In the genomic region with DNA sequence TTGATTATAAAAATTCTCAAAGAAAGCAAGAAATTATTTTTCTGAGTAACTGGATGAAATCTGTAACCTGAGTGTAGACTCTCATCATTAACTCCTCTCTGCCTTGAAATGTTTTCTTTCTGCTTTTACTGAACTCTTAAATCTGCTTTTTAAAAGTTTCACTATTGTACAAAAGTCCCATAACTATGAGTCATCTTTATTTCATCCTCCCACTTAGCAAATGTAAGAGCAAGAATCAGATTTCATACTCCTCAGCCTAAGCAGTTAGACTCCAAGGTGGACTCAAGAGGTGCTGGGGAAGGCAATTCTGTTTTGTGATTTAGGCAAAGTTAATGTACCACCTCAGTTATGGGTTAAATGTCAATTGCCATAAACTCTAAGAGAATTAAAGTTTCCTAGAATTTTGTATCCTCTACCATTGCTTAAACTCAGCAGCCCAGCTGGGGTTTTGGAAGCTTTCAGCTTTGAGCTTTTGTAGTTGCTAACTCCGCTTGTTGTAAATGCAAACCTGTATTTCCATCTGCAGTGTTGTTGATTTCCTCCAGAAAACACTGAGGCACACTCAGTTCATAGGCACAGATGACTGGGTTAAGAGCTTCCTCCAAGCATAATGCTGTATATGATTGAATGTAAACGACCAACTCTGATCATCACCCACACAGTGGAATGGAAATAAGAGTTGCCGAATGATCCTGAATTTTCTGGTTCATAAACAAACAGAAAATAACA, we compare ENCODE assay signal across 8 cellular contexts.
DNase-seq lines count a peak whose midpoint lies in the region; ATAC-seq and TF ChIP-seq lines count a peak whose summit lies in the region.

No MANE protein-coding gene starts in this region.

- H3K4me1 Mint-ChIP-seq in glutamatergic neuron (ENCODE audit: low read depth, unreplicated experiment): no peaks in the 10 kb centered on the region

- H3K36me3 Mint-ChIP-seq in glutamatergic neuron (ENCODE audit: unreplicated experiment): no peaks in the 10 kb centered on the region

- ATAC-seq in GM21360 (IDR thresholded peaks at IDR 0.05; ENCODE audit: unreplicated experiment): peak; percentile 89
- ATAC-seq in HG03565 (IDR thresholded peaks at IDR 0.05; ENCODE audit: unreplicated experiment): peak; percentile 64

- no peak overlapping the region for H3K27ac Mint-ChIP-seq in glutamatergic neuron (ENCODE audit: unreplicated experiment)

- H3K4me3 Mint-ChIP-seq in glutamatergic neuron (ENCODE audit: unreplicated experiment): no peak overlapping the region

- no peaks in the 10 kb centered on the region for H3K9me3 Mint-ChIP-seq in glutamatergic neuron (ENCODE audit: unreplicated experiment)

- no peaks in the 10 kb centered on the region for H3K27me3 Mint-ChIP-seq in glutamatergic neuron (ENCODE audit: unreplicated experiment)

- TF ChIP-seq CTCF in fibroblast of villous mesenchyme (IDR thresholded peaks at IDR 0.05; ENCODE audit: insufficient read depth, low read depth, low read length) (no peak), glutamatergic neuron (IDR thresholded peaks at IDR 0.05; ENCODE audit: partially characterized antibody, unreplicated experiment) (no peak)

- no peak overlapping the region for H3K4me3 ChIP-seq in fibroblast of villous mesenchyme (ENCODE audit: low read depth, low read length)

- DNase-seq in COLO829 (ENCODE audit: low spot score) (peak; percentile 28), fibroblast of villous mesenchyme (ENCODE audit: low read depth) (peak; percentile 51), germinal center (ENCODE audit: low spot score) (no peak), NCI-H1092 treated with DMSO at 0.1 percent for 48 hours (lab: John Stamatoyannopoulos, UW) (no peak), glutamatergic neuron (no peak)
- no peak for DNase-seq in stimulated activated CD4-positive, alpha-beta T cell treated with anti-CD3 and anti-CD28 coated beads, Interleukin-4, amount 100 ng/mL, for 24 hours

Comparison
In these comparisons a context has a peak if more than half of its experiments do, and no peak if none do; other contexts are left out.
1. DNase-seq: peak in COLO829 (single experiment) and fibroblast of villous mesenchyme (single experiment); none in germinal center (single experiment), NCI-H1092 treated with DMSO at 0.1 percent for 48 hours (single experiment), glutamatergic neuron (single experiment) and stimulated activated CD4-positive, alpha-beta T cell treated with anti-CD3 and anti-CD28 coated beads, Interleukin-4, amount 100 ng/mL, for 24 hours (single experiment).